In the genomic region with DNA sequence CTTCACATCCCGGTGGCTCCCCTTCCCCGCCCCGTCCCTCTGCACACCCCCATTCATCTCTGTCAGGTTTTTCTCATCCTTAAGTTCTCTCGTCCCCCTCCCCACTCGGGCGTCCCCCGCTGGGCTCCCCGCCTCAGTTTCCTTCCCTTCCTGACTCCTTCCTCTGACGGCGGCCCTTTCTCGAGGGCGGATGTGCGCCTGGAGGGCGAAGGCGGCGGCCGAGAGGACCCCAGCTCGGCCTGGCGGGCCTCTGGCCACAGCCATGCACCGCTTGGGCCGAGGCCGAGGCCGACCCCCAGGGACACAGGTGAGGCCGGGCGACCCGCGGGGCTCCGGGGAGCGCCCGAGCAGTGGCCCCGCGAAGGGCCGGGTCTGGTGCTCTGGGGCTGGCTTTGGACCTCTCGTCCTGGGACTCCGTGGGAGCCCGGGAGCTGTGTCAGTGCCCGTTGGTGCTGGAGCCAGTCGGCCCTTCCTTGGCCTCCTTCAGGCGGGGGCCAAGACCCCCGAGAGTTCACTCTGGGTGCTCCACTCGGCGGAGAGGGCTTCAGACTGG, we compare ENCODE assay signal across 7 cellular contexts. TPM values are rescaled to one million over a fixed set of nuclear protein-coding genes. Genes with fewer than 3 reads are reported as not detected.
DNase-seq lines count a peak whose midpoint lies in the region; ATAC-seq and TF ChIP-seq lines count a peak whose summit lies in the region.

No MANE protein-coding gene starts in this region.

- TF ChIP-seq EP300 in Ishikawa (IDR thresholded peaks at IDR 0.05; ENCODE audit: borderline replicate concordance) (no peak), stomach (IDR thresholded peaks at IDR 0.05) (no peak)

- H3K4me1 ChIP-seq in ascending aorta = peaks cover 12 to 52% of the 10 kb centered on the region in 2 donors
- peaks cover 53 to 80% (median 68%) of the 10 kb centered on the region in 4 donors for H3K4me1 ChIP-seq in stomach

- intact Hi-C loops in ascending aorta (cut with DNase I) = loop anchor here (2.0 kb wide), 1 partner anchor 15 kb away; no protein-coding TSS in a partner anchor
- intact Hi-C loops in stomach (cut with DNase I; ENCODE audit: low total_unique reads) = no loop called here

- H3K9me3 ChIP-seq in ascending aorta (no peaks in the 10 kb centered on the region), stomach (no peaks in the 10 kb centered on the region)

- no peak for TF ChIP-seq RAD21 in Ishikawa (IDR thresholded peaks at IDR 0.05; ENCODE audit: low read depth)

- peak overlapping the region; percentile 94 to 99 for H3K27ac ChIP-seq in ascending aorta
- H3K27ac ChIP-seq in stomach = peak overlapping the region; percentile 55 to 98 (median 91)

- TF ChIP-seq POLR2A in stomach (IDR thresholded peaks at IDR 0.05) = no peak

- H3K27me3 ChIP-seq in ascending aorta (no peaks in the 10 kb centered on the region), kidney epithelial cell (ENCODE audit: control insufficient read depth, insufficient read depth, low read length) (no peaks in the 10 kb centered on the region), stomach (peaks cover 0 to 42% (median 34%) of the 10 kb centered on the region in 3 donors)

- H3K4me3 ChIP-seq in ascending aorta = peak overlapping the region; percentile 64 to 77
- H3K4me3 ChIP-seq in kidney epithelial cell (ENCODE audit: low read depth, low read length) = peak overlapping the region; percentile 64
- peak overlapping the region; percentile 47 to 79 (median 70) for H3K4me3 ChIP-seq in stomach

- TF ChIP-seq CTCF in ascending aorta (IDR thresholded peaks at IDR 0.05) = no peak
- TF ChIP-seq CTCF in kidney epithelial cell (IDR thresholded peaks at IDR 0.05; ENCODE audit: insufficient read depth, low read length, poor library complexity, severe bottlenecking) = no peak
- TF ChIP-seq CTCF in stomach (IDR thresholded peaks at IDR 0.05) = no peak

- peaks cover 16 to 17% of the 10 kb centered on the region in 2 donors for H3K36me3 ChIP-seq in ascending aorta
- H3K36me3 ChIP-seq in kidney epithelial cell (ENCODE audit: control insufficient read depth, insufficient read depth, low read length) = peaks cover 7% of the 10 kb centered on the region
- peaks cover 10 to 21% (median 14%) of the 10 kb centered on the region in 4 donors for H3K36me3 ChIP-seq in stomach

- 7 to 26% (median 19%) methylated on average over 15 to 42 of the region's 42 CpGs for WGBS in stomach, 5 donors

- ATAC-seq in HG03025 (IDR thresholded peaks at IDR 0.05; ENCODE audit: low FRiP score, unreplicated experiment) = no peak
- ATAC-seq in GM21825 (IDR thresholded peaks at IDR 0.05; ENCODE audit: unreplicated experiment) = no peak

- DNase-seq in ascending aorta (ENCODE audit: low spot score in 2 of 2) = peak in 1 of 2 donors; percentile 63
- no peak for DNase-seq in kidney epithelial cell (ENCODE audit: low read depth)
- peak; percentile 26 for DNase-seq in stomach
- no peak for DNase-seq in iPS-NIHi7 (ENCODE audit: extremely low spot score)

TF ChIP-seq in Ishikawa, 13 proteins besides CTCF, POLR2A, EP300 and RAD21:
- no peak for TF ChIP-seq NFIC (IDR thresholded peaks at IDR 0.05)
- TF ChIP-seq ZBTB7A (IDR thresholded peaks at IDR 0.05; ENCODE audit: low read depth) = peak; percentile 78
- TF ChIP-seq CEBPB (IDR thresholded peaks at IDR 0.05) = no peak
- TF ChIP-seq TEAD4 (IDR thresholded peaks at IDR 0.05) = no peak
TF ChIP-seq in Ishikawa: peak in this region for 1.

RNA-seq across cellular contexts. Expression of a gene that starts 2.9 kb away (rescaled TPM):
- 200 TPM for total RNA-seq in ascending aorta
- 99.0 and 107 TPM in 2 replicates for total RNA-seq in kidney epithelial cell
- 100 to 1,000 TPM in 1 of 5 donors, 10 to 100 TPM in 4; 34.4 to 291 (median 50.2) TPM for total RNA-seq in stomach
- 10 to 100 TPM; 28.4 to 43.1 (median 39.7) TPM for polyA plus RNA-seq in stomach

RNA-seq across cellular contexts. Expression of a gene that starts 38.1 kb away (rescaled TPM):
- 93.8 TPM for total RNA-seq in ascending aorta
- total RNA-seq in kidney epithelial cell = 122 and 127 TPM in 2 replicates
- 100 to 1,000 TPM in 1 of 5 donors, 10 to 100 TPM in 4; 22.0 to 115 (median 60.0) TPM for total RNA-seq in stomach
- polyA plus RNA-seq in stomach = 100 to 1,000 TPM in 1 of 3 donors, 10 to 100 TPM in 2; 50.7 to 107 (median 60.2) TPM

RNA-seq across cellular contexts. Expression of a gene that starts 44.6 kb away (rescaled TPM):
- total RNA-seq in ascending aorta = 34.9 TPM
- 28.9 and 30.1 TPM in 2 replicates for total RNA-seq in kidney epithelial cell
- total RNA-seq in stomach = 100 to 1,000 TPM in 1 of 5 donors, 10 to 100 TPM in 3, 1 to 10 TPM in 1; 3.5 to 113 (median 28.4) TPM
- polyA plus RNA-seq in stomach = 10 to 100 TPM; 15.4 to 17.9 (median 17.5) TPM
